ENCODE assay signal across 22 cellular contexts in the genomic region with DNA sequence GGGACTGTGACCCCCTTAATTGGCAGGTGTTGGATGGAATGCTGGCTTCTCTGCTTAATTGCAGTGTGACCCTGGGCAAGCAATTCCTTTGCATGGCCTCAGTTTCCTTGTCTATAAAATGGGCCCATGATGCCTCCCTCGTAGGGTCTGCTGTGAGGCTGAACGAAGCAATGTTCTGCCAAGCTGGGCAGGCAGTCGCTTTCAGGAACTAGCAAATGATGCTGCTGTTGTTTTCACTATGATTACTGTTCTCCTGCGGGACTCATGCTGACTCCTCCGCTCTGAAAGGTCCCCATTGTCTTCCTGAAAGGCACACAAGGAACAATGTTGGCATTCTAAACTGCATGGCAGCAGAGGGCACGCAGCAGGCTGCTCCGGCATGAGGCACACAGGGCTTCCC. TPM values are rescaled to one million over a fixed set of nuclear protein-coding genes. Genes with fewer than 3 reads are reported as not detected.
A peak's percentile ranks its signal among the peaks of the same experiment; 100 is the strongest.
DNase-seq lines count a peak whose midpoint lies in the region; ATAC-seq, FAIRE-seq and TF ChIP-seq lines count a peak whose summit lies in the region.
"Had no signal": no experiment of that assay in that cellular context is flagged by ENCODE, and none has a peak within 500 bp of the region (broad histone marks: within the 10 kb centered on the region; RNA-seq: fewer than 3 reads in every experiment).

No MANE protein-coding gene starts in this region.

- peaks cover 0 to 2% of the 10 kb centered on the region in 2 experiments; a peak in 1 of 5 replicates for H3K36me3 ChIP-seq in HepG2 (replicated peaks in 1 of 2; ENCODE audit: control insufficient read depth in 1 of 2, insufficient read depth in 2 of 2, low read length in 2 of 2)
- no peaks in the 10 kb centered on the region for H3K36me3 ChIP-seq in right lobe of liver
- H3K36me3 ChIP-seq in neuronal stem cell (replicated peaks in 1 of 2; ENCODE audit: control insufficient read depth in 2 of 2, insufficient read depth in 2 of 2, low read length in 2 of 2): peaks cover 2 to 22% of the 10 kb centered on the region in 2 donors
- no peaks in the 10 kb centered on the region for H3K36me3 ChIP-seq in tibial nerve
- H3K36me3 ChIP-seq in ascending aorta: peaks cover 0 to under 1% of the 10 kb centered on the region in 2 donors

- H3K9ac ChIP-seq in HepG2 (ENCODE audit: insufficient read depth, low read depth, low read length) (no peak overlapping the region), neuronal stem cell (ENCODE audit: low read depth, low read length, poor library complexity) (no peak overlapping the region)

- H3K4me3 ChIP-seq in HepG2 (replicated peaks in 1 of 3; ENCODE audit: insufficient read depth in 1 of 3, low read depth in 2 of 3, low read length in 3 of 3) (no peak overlapping the region), right lobe of liver (no peak overlapping the region), neuronal stem cell (ENCODE audit: low read length in 2 of 2) (no peak overlapping the region), tibial nerve (no peak overlapping the region), ascending aorta (no peak overlapping the region)
- H3K4me3 ChIP-seq: coronary artery, lung, upper lobe of left lung had no signal

- no peak overlapping the region for H3K18ac ChIP-seq in neuronal stem cell (ENCODE audit: low read length)

- TF ChIP-seq EP300 in HepG2 (IDR thresholded peaks at IDR 0.05; ENCODE audit: low read depth in 2 of 2, low read length in 2 of 2) (no peak), HepG2 (CRISPR knock-in tag; IDR thresholded peaks at IDR 0.05; ENCODE audit: borderline replicate concordance) (no peak), tibial nerve (IDR thresholded peaks at IDR 0.05) (peak in 1 of 2 donors; percentile 55)

- no peak overlapping the region for H2AK5ac ChIP-seq in neuronal stem cell (ENCODE audit: low read depth, low read length)

- H3K4me2 ChIP-seq in HepG2 (ENCODE audit: low read depth, low read length): no peak overlapping the region
- H3K4me2 ChIP-seq in neuronal stem cell (ENCODE audit: insufficient read depth, low read length, poor library complexity, severe bottlenecking): no peak overlapping the region

- DNase-seq in HepG2 (ENCODE audit: low spot score) (no peak), right lobe of liver (no peak), epidermal melanocyte (ENCODE audit: insufficient read length, low spot score) (peak; percentile 73), neuronal stem cell (ENCODE audit: low spot score) (no peak), tibial nerve (ENCODE audit: low spot score in 2 of 2) (no peak), ascending aorta (ENCODE audit: low spot score in 2 of 2) (no peak), KBM-7 (no peak), GM19239 (ENCODE audit: insufficient read length, low spot score) (no peak)
- DNase-seq: activated CD4-positive, alpha-beta T cell treated with anti-CD3 and anti-CD28 coated beads for 4 hours; activated naive CD4-positive, alpha-beta T cell treated with Interleukin-2 at 50 U/mL for 16 hours; naive B cell; NCI-H1694 treated with DMSO at 0.1 percent for 48 hours; NK-92 treated with Interleukin-12 subunit alpha and Interleukin-12 subunit beta, amount 100 ng/mL, for 24 hours; stimulated activated CD4-positive, alpha-beta T cell treated with anti-CD3 and anti-CD28 coated beads, Interleukin-15, amount 100 ng/mL, for 24 hours; stimulated activated naive CD4-positive, alpha-beta T cell; upper lobe of left lung had no signal

- POLR2A ChIA-PET in HepG2 (lab: Yijun Ruan, JAX): no interaction called here

- H4K91ac ChIP-seq in neuronal stem cell (ENCODE audit: low read depth, low read length, poor library complexity): no peak overlapping the region

- no peak overlapping the region for H4K8ac ChIP-seq in neuronal stem cell (ENCODE audit: low read depth, low read length)

- H3K4me1 ChIP-seq in HepG2 (ENCODE audit: insufficient read depth, low read length) (peaks cover 42% of the 10 kb centered on the region), right lobe of liver (peaks cover 0 to 38% (median 19%) of the 10 kb centered on the region in 4 donors), neuronal stem cell (ENCODE audit: control insufficient read depth in 2 of 2, insufficient read depth in 1 of 2, low read depth in 1 of 2, low read length in 2 of 2) (peaks cover 24 to 32% of the 10 kb centered on the region in 2 donors), tibial nerve (peaks cover 0 to 92% (median 52%) of the 10 kb centered on the region in 4 donors), ascending aorta (peaks cover 10 to 29% of the 10 kb centered on the region in 2 donors)

- H3K79me1 ChIP-seq in neuronal stem cell (ENCODE audit: low read depth, low read length): peaks cover 18% of the 10 kb centered on the region

- H2BK15ac ChIP-seq in neuronal stem cell (ENCODE audit: low read length): no peak overlapping the region

- in situ Hi-C loops in HepG2 (cut with HindIII; ENCODE audit: extremely low pct_ligation_motif_present, low pct_unique_long_range_greater_than_20kb): no loop called here
- in situ Hi-C loops in KBM-7 (cut with MboI; ENCODE audit: low pct_unique_long_range_greater_than_20kb, low sequenced_read_pairs): no loop called here

- H2BK120ac ChIP-seq in neuronal stem cell (ENCODE audit: low read depth, low read length): no peak overlapping the region

- FAIRE-seq in HepG2 (lab: Jason Lieb, UNC) (no peak), GM19239 (lab: Jason Lieb, UNC) (no peak)

- BruUV-seq in HepG2 (replicated peaks; lab: Mats Ljungman, UMichigan): no TSS peak

- no peak for TF ChIP-seq RAD21 in HepG2 (CRISPR knock-in tag; IDR thresholded peaks at IDR 0.05)

- H3K27ac ChIP-seq in HepG2 (ENCODE audit: extremely low read length, insufficient read depth, low read length) (no peak overlapping the region), right lobe of liver (no peak overlapping the region), neuronal stem cell (replicated peaks; ENCODE audit: low read length) (no peak overlapping the region), tibial nerve (peak overlapping the region; percentile 27 to 99 (median 70)), ascending aorta (no peak overlapping the region)
- H3K27ac ChIP-seq: coronary artery, epithelial cell of prostate, RWPE1, upper lobe of left lung had no signal

- H2BK5ac ChIP-seq in neuronal stem cell (ENCODE audit: low read length): no peak overlapping the region

- H2AFZ ChIP-seq in HepG2 (ENCODE audit: low read length) (no peak overlapping the region), neuronal stem cell (ENCODE audit: low read length) (no peak overlapping the region)

- no peak overlapping the region for H2BK12ac ChIP-seq in neuronal stem cell (ENCODE audit: low read length)

- ATAC-seq in HepG2 (no peak), right lobe of liver (no peak)

- H4K20me1 ChIP-seq in HepG2 (ENCODE audit: insufficient read depth, low read length): peaks cover 24% of the 10 kb centered on the region

- H3K14ac ChIP-seq in neuronal stem cell (ENCODE audit: low read length): peak overlapping the region; percentile 1

- H3K27me3 ChIP-seq in HepG2 (ENCODE audit: control insufficient read depth in 1 of 2, insufficient read depth in 2 of 2, low read length in 2 of 2): no peaks in the 10 kb centered on the region
- no peaks in the 10 kb centered on the region for H3K27me3 ChIP-seq in right lobe of liver
- no peaks in the 10 kb centered on the region for H3K27me3 ChIP-seq in neuronal stem cell (ENCODE audit: control insufficient read depth in 3 of 3, insufficient read depth in 3 of 3, low read depth in 1 of 3, low read length in 3 of 3)
- H3K27me3 ChIP-seq in tibial nerve: no peaks in the 10 kb centered on the region
- no peaks in the 10 kb centered on the region for H3K27me3 ChIP-seq in ascending aorta
- H3K27me3 ChIP-seq: upper lobe of left lung had no signal

- no peak overlapping the region for H3K4ac ChIP-seq in neuronal stem cell (ENCODE audit: low read length)

- H3K9me3 ChIP-seq in HepG2 (ENCODE audit: low read length) (no peaks in the 10 kb centered on the region), right lobe of liver (no peaks in the 10 kb centered on the region), neuronal stem cell (replicated peaks in 1 of 2; ENCODE audit: control insufficient read depth in 2 of 2, insufficient read depth in 1 of 2, low read depth in 1 of 2, low read length in 2 of 2) (no peaks in the 10 kb centered on the region), tibial nerve (no peaks in the 10 kb centered on the region), ascending aorta (no peaks in the 10 kb centered on the region)
- H3K9me3 ChIP-seq: upper lobe of left lung had no signal

- TF ChIP-seq POLR2A in HepG2 (IDR thresholded peaks at IDR 0.05; ENCODE audit: insufficient read depth in 1 of 2, low read depth in 2 of 2, low read length in 2 of 2) (no peak), right lobe of liver (IDR thresholded peaks at IDR 0.05) (no peak), tibial nerve (IDR thresholded peaks at IDR 0.05) (no peak)

- no peak overlapping the region for H3K23ac ChIP-seq in neuronal stem cell (ENCODE audit: low read depth, low read length, poor library complexity)

- H3K79me2 ChIP-seq in HepG2 (ENCODE audit: insufficient read depth, low read length): peaks cover 70% of the 10 kb centered on the region

- intact Hi-C loops in HepG2 (cut with micrococcal nuclease; ENCODE audit: unreplicated experiment) (no loop called here), right lobe of liver (cut with DNase I) (loop anchor here in 1 of 2 donors (10.0 kb wide), 1 partner anchor 49 kb away; no protein-coding TSS in a partner anchor), ascending aorta (cut with DNase I) (no loop called here)

- CTCF ChIA-PET in HepG2 (lab: Yijun Ruan, JAX; ENCODE audit: low intra/inter-chr PET ratio, low total read pairs): no interaction called here

- TF ChIP-seq CTCF in HepG2 (CRISPR knock-in tag; IDR thresholded peaks at IDR 0.05): no peak
- no peak for TF ChIP-seq CTCF in right lobe of liver (IDR thresholded peaks at IDR 0.05)
- no peak for TF ChIP-seq CTCF in tibial nerve (IDR thresholded peaks at IDR 0.05)
- no peak for TF ChIP-seq CTCF in ascending aorta (IDR thresholded peaks at IDR 0.05)

- WGBS in HepG2 (ENCODE audit: low lambda C conversion rate): 94% methylated on average over 5 of the region's 7 CpGs
- 80% methylated on average over 2 of the region's 7 CpGs for WGBS in right lobe of liver (ENCODE audit: insufficient coverage, low coverage, low lambda C conversion rate, missing lambda C conversion rate)
- no CpG with 5 or more reads among the region's 7 CpGs for WGBS in neuronal stem cell (ENCODE audit: extremely low coverage in 2 of 2, insufficient read length in 2 of 2, insufficient replicate concordance in 1 of 2), 2 donors
- 42 to 63% methylated on average over 7 of the region's 7 CpGs for WGBS in tibial nerve, 2 donors

RNA-seq across cellular contexts. Expression of gene BICRA, which starts 6.8 kb away (rescaled TPM):
- total RNA-seq in HepG2 (2016; rRNA removed; fragmentation: Illumina TruSeq; extraction: Trizol) (0.71 and 1.6 TPM in 2 replicates), right lobe of liver (1 to 10 TPM; 3.7 to 7.3 (median 6.4) TPM), tibial nerve (10 to 100 TPM in 2 of 4 donors, 1 to 10 TPM in 2; 6.1 to 23.1 (median 9.8) TPM), ascending aorta (19.7 TPM)
- total RNA-seq in HepG2 (2016; cell fraction: cytosol; rRNA removed; fragmentation: Illumina TruSeq; extraction: Trizol; ENCODE audit: low read depth): 0.53 and 1.5 TPM in 2 replicates
- total RNA-seq in HepG2 (2016; cell fraction: insoluble cytoplasmic fraction; rRNA removed; fragmentation: Illumina TruSeq; extraction: Trizol): 0.74 and 2.4 TPM in 2 replicates
- 1.6 and 3.0 TPM in 2 replicates for total RNA-seq in HepG2 (2016; cell fraction: membrane; rRNA removed; fragmentation: Illumina TruSeq; extraction: Trizol)
- total RNA-seq in HepG2 (2016; cell fraction: nucleus; rRNA removed; fragmentation: Illumina TruSeq; extraction: Trizol): 1.6 and 2.1 TPM in 2 replicates
- 0.55 and 0.56 TPM in 2 replicates for polyA plus RNA-seq in HepG2 (2011; rRNA removed)
- polyA plus RNA-seq in HepG2 (2011; cell fraction: cytosol; rRNA removed): 0.27 and 0.38 TPM in 2 replicates
- polyA plus RNA-seq in HepG2 (2011; cell fraction: nucleus; rRNA removed): 3.6 and 3.7 TPM in 2 replicates
- polyA plus RNA-seq in HepG2 (2012): 2.4 and 4.0 TPM in 2 replicates
- 0.26 and 0.28 TPM in 2 replicates for polyA plus RNA-seq in HepG2 (2016; cell fraction: cytosol; fragmentation: Illumina TruSeq; extraction: Trizol; ENCODE audit: low read depth)
- 2.0 and 2.8 TPM in 2 replicates for polyA plus RNA-seq in HepG2 (2016; cell fraction: insoluble cytoplasmic fraction; fragmentation: Illumina TruSeq; extraction: Trizol; ENCODE audit: low read depth)
- 0.53 and 0.64 TPM in 2 replicates for polyA plus RNA-seq in HepG2 (2016; cell fraction: membrane; fragmentation: Illumina TruSeq; extraction: Trizol; ENCODE audit: low read depth)
- 10.6 and 11.0 TPM in 2 replicates for polyA plus RNA-seq in HepG2 (2016; cell fraction: nucleus; fragmentation: Illumina TruSeq; extraction: Trizol; ENCODE audit: insufficient read depth, low read depth)
- polyA minus RNA-seq in HepG2 (2011; rRNA and poly(A)+ RNA removed; ENCODE audit: low replicate concordance): 3.3 and 3.8 TPM in 2 replicates
- 1.1 and 1.7 TPM in 2 replicates for polyA minus RNA-seq in HepG2 (2011; cell fraction: cytosol; rRNA and poly(A)+ RNA removed)
- 4.5 and 4.6 TPM in 2 replicates for polyA minus RNA-seq in HepG2 (2011; cell fraction: nucleus; rRNA and poly(A)+ RNA removed)
- polyA plus RNA-seq in neuronal stem cell (2013, experiment 1 of 2): 11.8 TPM
- polyA plus RNA-seq in neuronal stem cell (2013, experiment 2 of 2): 11.4 TPM

RNA-seq across cellular contexts. Expression of gene ZNF541, which starts 42.8 kb away (rescaled TPM):
- 0.04 TPM in 1 of 2 replicates, not detected in the other for total RNA-seq in HepG2 (2016; rRNA removed; fragmentation: Illumina TruSeq; extraction: Trizol)
- total RNA-seq in HepG2 (2016; cell fraction: cytosol; rRNA removed; fragmentation: Illumina TruSeq; extraction: Trizol; ENCODE audit: low read depth): not detected in 2 replicates
- total RNA-seq in HepG2 (2016; cell fraction: insoluble cytoplasmic fraction; rRNA removed; fragmentation: Illumina TruSeq; extraction: Trizol): not detected in 2 replicates
- total RNA-seq in HepG2 (2016; cell fraction: membrane; rRNA removed; fragmentation: Illumina TruSeq; extraction: Trizol): 0.09 TPM in 1 of 2 replicates, not detected in the other
- total RNA-seq in HepG2 (2016; cell fraction: nucleus; rRNA removed; fragmentation: Illumina TruSeq; extraction: Trizol): not detected in 2 replicates
- polyA plus RNA-seq in HepG2 (2011; rRNA removed): 0.03 and 0.08 TPM in 2 replicates
- 0.07 and 0.08 TPM in 2 replicates for polyA plus RNA-seq in HepG2 (2011; cell fraction: cytosol; rRNA removed)
- polyA plus RNA-seq in HepG2 (2011; cell fraction: nucleus; rRNA removed): not detected in 2 replicates
- 0.17 TPM in 1 of 2 replicates, not detected in the other for polyA plus RNA-seq in HepG2 (2012)
- 0.05 TPM in 1 of 2 replicates, not detected in the other for polyA plus RNA-seq in HepG2 (2016; cell fraction: cytosol; fragmentation: Illumina TruSeq; extraction: Trizol; ENCODE audit: low read depth)
- polyA plus RNA-seq in HepG2 (2016; cell fraction: insoluble cytoplasmic fraction; fragmentation: Illumina TruSeq; extraction: Trizol; ENCODE audit: low read depth): not detected in 2 replicates
- not detected in 2 replicates for polyA plus RNA-seq in HepG2 (2016; cell fraction: membrane; fragmentation: Illumina TruSeq; extraction: Trizol; ENCODE audit: low read depth)
- not detected in 2 replicates for polyA plus RNA-seq in HepG2 (2016; cell fraction: nucleus; fragmentation: Illumina TruSeq; extraction: Trizol; ENCODE audit: insufficient read depth, low read depth)
- polyA minus RNA-seq in HepG2 (2011; rRNA and poly(A)+ RNA removed; ENCODE audit: low replicate concordance): not detected in 2 replicates
- not detected in 2 replicates for polyA minus RNA-seq in HepG2 (2011; cell fraction: cytosol; rRNA and poly(A)+ RNA removed)
- not detected in 2 replicates for polyA minus RNA-seq in HepG2 (2011; cell fraction: nucleus; rRNA and poly(A)+ RNA removed)
- under 1 TPM in 4 of 6 experiments, not detected in 2; 0.12 to 0.25 (median 0.17) TPM for total RNA-seq in right lobe of liver
- not detected for polyA plus RNA-seq in neuronal stem cell (2013, experiment 1 of 2)
- not detected for polyA plus RNA-seq in neuronal stem cell (2013, experiment 2 of 2)
- under 1 TPM in 3 of 4 donors, not detected in 1; under 0.01 to 0.90 (median 0.66) TPM for total RNA-seq in tibial nerve
- total RNA-seq in ascending aorta: not detected
- total RNA-seq: renal cortical epithelial cell had no signal
- polyA plus RNA-seq: IgD-negative memory B cell had no signal

Comparison
In these comparisons a context has a peak if more than half of its experiments do, and no peak if none do; other contexts are left out.
1. H3K27ac ChIP-seq: peak in tibial nerve (4 of 4); none in HepG2 (single experiment), right lobe of liver (0 of 3), neuronal stem cell (single experiment) and ascending aorta (0 of 2).